Comparison of ENCODE assay signal across 14 cellular contexts in the genomic region with DNA sequence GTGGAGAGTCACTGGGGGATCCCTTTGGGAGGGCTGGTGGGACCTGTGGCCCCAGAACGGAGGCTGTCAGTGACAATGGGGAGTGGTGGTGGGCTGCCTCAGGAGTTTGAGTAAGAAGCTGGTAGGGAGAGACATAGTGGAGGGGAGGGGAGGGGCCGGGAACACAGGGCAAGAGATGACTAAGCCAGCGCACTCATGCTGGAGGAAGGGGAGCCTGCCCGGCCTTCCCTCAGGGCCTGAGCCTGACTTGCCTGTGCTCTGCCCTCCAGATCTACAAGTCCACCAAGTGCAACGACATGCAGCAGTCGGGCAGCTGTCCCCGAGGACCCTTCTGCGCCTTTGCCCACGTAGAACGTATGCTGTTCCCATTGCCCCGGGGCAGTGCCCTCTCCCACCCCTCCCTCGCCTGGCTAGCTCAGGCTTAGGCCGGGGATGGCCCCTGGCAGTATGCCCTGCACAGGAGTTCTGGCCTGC. TPM values are rescaled to one million over a fixed set of nuclear protein-coding genes. Genes with fewer than 3 reads are reported as not detected.
DNase-seq lines count a peak whose midpoint lies in the region; ATAC-seq, FAIRE-seq and TF ChIP-seq lines count a peak whose summit lies in the region.
"Had no signal": no experiment of that assay in that cellular context is flagged by ENCODE, and none has a peak within 500 bp of the region (broad histone marks: within the 10 kb centered on the region; RNA-seq: fewer than 3 reads in every experiment).

No MANE protein-coding gene starts in this region.

- no peak overlapping the region for H3K27ac Mint-ChIP-seq in progenitor cell of endocrine pancreas
- H3K27ac Mint-ChIP-seq: activated CD8-positive, alpha-beta memory T cell treated with anti-CD3 and anti-CD28 coated beads, Interleukin-2, amount 10 ng/mL, durations not matched to agents 7 days and 5 days had no signal

- no peaks in the 10 kb centered on the region for H3K4me1 Mint-ChIP-seq in progenitor cell of endocrine pancreas (ENCODE audit: low read depth)
- H3K4me1 Mint-ChIP-seq: activated CD8-positive, alpha-beta memory T cell treated with anti-CD3 and anti-CD28 coated beads, Interleukin-2, amount 10 ng/mL, durations not matched to agents 7 days and 5 days had no signal

- POLR2A ChIA-PET in endothelial cell of umbilical vein (lab: Charles Lee) = interaction anchor here (2.2 kb wide), 1 partner anchor 35 kb away, joined by 13 read pairs; a partner anchor contains a TSS

- no peaks in the 10 kb centered on the region for H3K9me3 Mint-ChIP-seq in progenitor cell of endocrine pancreas (ENCODE audit: low read depth)
- H3K9me3 Mint-ChIP-seq: central memory CD8-positive, alpha-beta T cell had no signal

- TF ChIP-seq POLR2A in endothelial cell of umbilical vein (IDR thresholded peaks at IDR 0.05; ENCODE audit: low read depth, low read length) = no peak

- H3K4me3 ChIP-seq in endothelial cell of umbilical vein (replicated peaks in 1 of 3; ENCODE audit: insufficient read depth in 1 of 3, low read depth in 1 of 3, low read length in 3 of 3) (no peak overlapping the region), osteoblast (ENCODE audit: insufficient read depth, low read length) (no peak overlapping the region)

- ATAC-seq in HG02798 (IDR thresholded peaks at IDR 0.05; ENCODE audit: poor library complexity, unreplicated experiment) = no peak
- ATAC-seq: activated CD8-positive, alpha-beta memory T cell treated with anti-CD3 and anti-CD28 coated beads, Interleukin-2, amount 10 ng/mL, durations not matched to agents 7 days and 5 days had no signal

- H2AFZ ChIP-seq in endothelial cell of umbilical vein (ENCODE audit: low read depth, low read length) (peak overlapping the region; percentile 5), osteoblast (ENCODE audit: low read length) (peak overlapping the region; percentile 66)

- H3K27me3 ChIP-seq in endothelial cell of umbilical vein (ENCODE audit: control insufficient read depth in 2 of 2, insufficient read depth in 2 of 2, low read length in 2 of 2) (no peaks in the 10 kb centered on the region), osteoblast (ENCODE audit: insufficient read depth, low read length) (no peaks in the 10 kb centered on the region)

- H4K20me1 ChIP-seq in endothelial cell of umbilical vein (replicated peaks; ENCODE audit: control insufficient read depth, extremely low read depth, insufficient read depth, low read length) (no peaks in the 10 kb centered on the region), osteoblast (ENCODE audit: insufficient read depth, low read length) (peaks cover 2% of the 10 kb centered on the region)

- intact Hi-C loops in endothelial cell of umbilical vein (cut with micrococcal nuclease) = no loop called here

- no peaks in the 10 kb centered on the region for H3K27me3 Mint-ChIP-seq in progenitor cell of endocrine pancreas
- H3K27me3 Mint-ChIP-seq: activated CD8-positive, alpha-beta memory T cell treated with anti-CD3 and anti-CD28 coated beads, Interleukin-2, amount 10 ng/mL, durations not matched to agents 7 days and 5 days; central memory CD8-positive, alpha-beta T cell had no signal

- H3K4me3 Mint-ChIP-seq in progenitor cell of endocrine pancreas (ENCODE audit: low read depth) = no peak overlapping the region
- H3K4me3 Mint-ChIP-seq: activated CD8-positive, alpha-beta memory T cell treated with anti-CD3 and anti-CD28 coated beads, Interleukin-2, amount 10 ng/mL, durations not matched to agents 7 days and 5 days; central memory CD8-positive, alpha-beta T cell had no signal

- TF ChIP-seq CTCF in endothelial cell of umbilical vein (IDR thresholded peaks at IDR 0.05; ENCODE audit: extremely low read depth in 1 of 2, insufficient read depth in 1 of 2, low read depth in 1 of 2, low read length in 2 of 2) (no peak), osteoblast (IDR thresholded peaks at IDR 0.05; ENCODE audit: extremely low read depth, low read depth, low read length) (no peak), progenitor cell of endocrine pancreas (IDR thresholded peaks at IDR 0.05; ENCODE audit: unreplicated experiment) (no peak)

- H3K36me3 ChIP-seq in endothelial cell of umbilical vein (ENCODE audit: control insufficient read depth in 2 of 2, extremely low read depth in 1 of 2, insufficient read depth in 2 of 2, low read length in 2 of 2) (peaks cover 0 to 47% of the 10 kb centered on the region in 2 experiments), osteoblast (ENCODE audit: insufficient read depth, low read length) (peaks cover 56% of the 10 kb centered on the region)

- DNase-seq in EH (ENCODE audit: low read depth) = peak; percentile 84
- peak; percentile 82 for DNase-seq in RPMI7951 (ENCODE audit: low read depth)
- peak; percentile 59 for DNase-seq in endothelial cell of umbilical vein (ENCODE audit: low read depth, low spot score)
- DNase-seq in osteoblast (ENCODE audit: insufficient read length, low spot score, missing footprints) = peak; percentile 99
- no peak for DNase-seq in progenitor cell of endocrine pancreas (ENCODE audit: low spot score, unreplicated experiment)
- DNase-seq in DMS153 treated with DMSO at 0.1 percent for 48 hours (lab: John Stamatoyannopoulos, UW; ENCODE audit: unreplicated experiment) = no peak
- no peak for DNase-seq in C1 segment of cervical spinal cord (lab: John Stamatoyannopoulos, UW)
- DNase-seq: activated CD8-positive, alpha-beta memory T cell treated with anti-CD3 and anti-CD28 coated beads, Interleukin-2, amount 10 ng/mL, durations not matched to agents 7 days and 5 days; DMS 273 treated with DMSO at 0.1 percent for 48 hours; GOT3; NCI-H748 treated with DMSO at 0.1 percent for 48 hours; stimulated activated CD4-positive, alpha-beta T cell treated with anti-CD3 and anti-CD28 coated beads, Interleukin-2, amount 100 ng/mL, for 48 hours had no signal

- BruUV-seq in endothelial cell of umbilical vein (replicated peaks; lab: Mats Ljungman, UMichigan) = no TSS peak

- no peaks in the 10 kb centered on the region for H3K9me1 ChIP-seq in endothelial cell of umbilical vein (replicated peaks; ENCODE audit: control insufficient read depth, extremely low read depth, insufficient read depth, low read length)

- H3K4me1 ChIP-seq in endothelial cell of umbilical vein (ENCODE audit: control insufficient read depth, extremely low read depth, insufficient read depth, low read length) = peaks cover 6% of the 10 kb centered on the region
- H3K4me1 ChIP-seq in osteoblast (ENCODE audit: insufficient read depth, low read length) = peaks cover 15% of the 10 kb centered on the region

- H3K9ac ChIP-seq in endothelial cell of umbilical vein (replicated peaks; ENCODE audit: extremely low read depth, insufficient read depth, low read length) = no peak overlapping the region

- CTCF ChIA-PET in endothelial cell of umbilical vein (lab: Charles Lee) = interaction anchor here (0.9 to 2.2 kb wide), 16 partner anchors 9 to 465 kb away, joined by 3 to 13 read pairs (median 3); partner anchors contain the start of genes ACOX1, GALK1, TEN1 and TRIM47

- H3K79me2 ChIP-seq in endothelial cell of umbilical vein (ENCODE audit: control insufficient read depth, insufficient read depth, low read length) (no peaks in the 10 kb centered on the region), osteoblast (ENCODE audit: insufficient read depth, low read length) (no peaks in the 10 kb centered on the region)

- dilution Hi-C loops in endothelial cell of umbilical vein (cut with MboI; ENCODE audit: extremely low pct_ligation_motif_present, low sequenced_read_pairs) = no loop called here

- H3K36me3 Mint-ChIP-seq in progenitor cell of endocrine pancreas (ENCODE audit: insufficient read depth) = peaks cover 11% of the 10 kb centered on the region

- no peaks in the 10 kb centered on the region for H3K9me3 ChIP-seq in endothelial cell of umbilical vein (replicated peaks; ENCODE audit: control insufficient read depth, insufficient read depth, low read length)
- H3K9me3 ChIP-seq in osteoblast (ENCODE audit: low read depth, low read length) = no peaks in the 10 kb centered on the region

- H3K4me2 ChIP-seq in endothelial cell of umbilical vein (ENCODE audit: insufficient read depth, low read length) = no peak overlapping the region
- H3K4me2 ChIP-seq in osteoblast (ENCODE audit: insufficient read depth, low read length) = no peak overlapping the region

- peak; percentile 93 for FAIRE-seq in endothelial cell of umbilical vein (lab: Jason Lieb, UNC)

- peak overlapping the region; percentile 22 for H3K27ac ChIP-seq in endothelial cell of umbilical vein (ENCODE audit: insufficient read depth, low read depth, low read length)
- H3K27ac ChIP-seq in osteoblast (ENCODE audit: low read depth, low read length) = peak overlapping the region; percentile 65

RNA-seq across cellular contexts. Expression of gene UNC13D, which starts 29.3 kb away (rescaled TPM):
- total RNA-seq in RPMI7951 (2014; rRNA removed; shearing (Covaris generic)) = 0.78 TPM in 1 of 2 replicates, not detected in the other
- total RNA-seq in endothelial cell of umbilical vein (7.1 and 14.9 TPM in 2 replicates), osteoblast (1.1 and 2.1 TPM in 2 replicates), progenitor cell of endocrine pancreas (2.7 and 3.1 TPM in 2 replicates)
- polyA plus RNA-seq in endothelial cell of umbilical vein = 6.9 and 7.7 TPM in 2 replicates
- polyA plus RNA-seq in endothelial cell of umbilical vein (2011; cell fraction: cytosol; rRNA removed) = 3.3 and 4.8 TPM in 2 replicates
- polyA plus RNA-seq in endothelial cell of umbilical vein (2011; cell fraction: nucleus; rRNA removed) = 24.6 and 25.1 TPM in 2 replicates
- polyA plus RNA-seq in endothelial cell of umbilical vein (2012) = 2.2 and 3.1 TPM in 2 replicates
- polyA minus RNA-seq in endothelial cell of umbilical vein = 6.7 and 7.4 TPM in 2 replicates
- 62.6 TPM for polyA minus RNA-seq in endothelial cell of umbilical vein (2011; cell fraction: cytosol; rRNA and poly(A)+ RNA removed)
- polyA minus RNA-seq in endothelial cell of umbilical vein (2011; cell fraction: nucleus; rRNA and poly(A)+ RNA removed) = 7.5 and 14.8 TPM in 2 replicates

RNA-seq across cellular contexts. Expression of gene UNK, which starts 30.3 kb away (rescaled TPM):
- 15.6 and 16.0 TPM in 2 replicates for total RNA-seq in RPMI7951 (2014; rRNA removed; shearing (Covaris generic))
- 23.2 and 25.9 TPM in 2 replicates for total RNA-seq in endothelial cell of umbilical vein
- 16.0 and 18.0 TPM in 2 replicates for polyA plus RNA-seq in endothelial cell of umbilical vein
- 11.7 and 12.6 TPM in 2 replicates for polyA plus RNA-seq in endothelial cell of umbilical vein (2011; cell fraction: cytosol; rRNA removed)
- polyA plus RNA-seq in endothelial cell of umbilical vein (2011; cell fraction: nucleus; rRNA removed) = 36.1 and 39.0 TPM in 2 replicates
- polyA plus RNA-seq in endothelial cell of umbilical vein (2012) = 12.7 and 14.2 TPM in 2 replicates
- polyA minus RNA-seq in endothelial cell of umbilical vein = 29.5 and 43.8 TPM in 2 replicates
- 8.2 TPM for polyA minus RNA-seq in endothelial cell of umbilical vein (2011; cell fraction: cytosol; rRNA and poly(A)+ RNA removed)
- 62.6 and 83.0 TPM in 2 replicates for polyA minus RNA-seq in endothelial cell of umbilical vein (2011; cell fraction: nucleus; rRNA and poly(A)+ RNA removed)
- 18.5 and 23.6 TPM in 2 replicates for total RNA-seq in osteoblast
- 70.0 and 72.8 TPM in 2 replicates for total RNA-seq in progenitor cell of endocrine pancreas

RNA-seq across cellular contexts. Expression of gene WBP2, which starts 40.2 kb away (rescaled TPM):
- total RNA-seq in RPMI7951 (2014; rRNA removed; shearing (Covaris generic)) = 21.9 and 24.9 TPM in 2 replicates
- total RNA-seq in endothelial cell of umbilical vein (120 and 126 TPM in 2 replicates), osteoblast (31.1 and 38.3 TPM in 2 replicates), progenitor cell of endocrine pancreas (47.9 and 57.7 TPM in 2 replicates)
- polyA plus RNA-seq in endothelial cell of umbilical vein = 81.5 and 104 TPM in 2 replicates
- polyA plus RNA-seq in endothelial cell of umbilical vein (2011; cell fraction: cytosol; rRNA removed) = 35.6 and 46.5 TPM in 2 replicates
- polyA plus RNA-seq in endothelial cell of umbilical vein (2011; cell fraction: nucleus; rRNA removed) = 76.5 and 76.7 TPM in 2 replicates
- polyA plus RNA-seq in endothelial cell of umbilical vein (2012) = 99.5 and 124 TPM in 2 replicates
- polyA minus RNA-seq in endothelial cell of umbilical vein = 71.7 and 72.7 TPM in 2 replicates
- 28.6 TPM for polyA minus RNA-seq in endothelial cell of umbilical vein (2011; cell fraction: cytosol; rRNA and poly(A)+ RNA removed)
- polyA minus RNA-seq in endothelial cell of umbilical vein (2011; cell fraction: nucleus; rRNA and poly(A)+ RNA removed) = 52.0 and 56.1 TPM in 2 replicates

RNA-seq across cellular contexts. Expression of gene GALK1, which starts 49.9 kb away (rescaled TPM):
- total RNA-seq in RPMI7951 (2014; rRNA removed; shearing (Covaris generic)) = 37.0 and 44.2 TPM in 2 replicates
- total RNA-seq in endothelial cell of umbilical vein (45.8 and 47.0 TPM in 2 replicates), osteoblast (25.3 and 27.7 TPM in 2 replicates), progenitor cell of endocrine pancreas (11.2 and 12.7 TPM in 2 replicates)
- polyA plus RNA-seq in endothelial cell of umbilical vein = 63.7 and 90.1 TPM in 2 replicates
- 28.3 and 34.9 TPM in 2 replicates for polyA plus RNA-seq in endothelial cell of umbilical vein (2011; cell fraction: cytosol; rRNA removed)
- 29.7 and 38.8 TPM in 2 replicates for polyA plus RNA-seq in endothelial cell of umbilical vein (2011; cell fraction: nucleus; rRNA removed)
- 30.9 and 56.4 TPM in 2 replicates for polyA plus RNA-seq in endothelial cell of umbilical vein (2012)
- polyA minus RNA-seq in endothelial cell of umbilical vein = 14.1 and 22.7 TPM in 2 replicates
- 30.7 TPM for polyA minus RNA-seq in endothelial cell of umbilical vein (2011; cell fraction: cytosol; rRNA and poly(A)+ RNA removed)
- 6.7 and 12.7 TPM in 2 replicates for polyA minus RNA-seq in endothelial cell of umbilical vein (2011; cell fraction: nucleus; rRNA and poly(A)+ RNA removed)

Comparison
In these comparisons a context has a peak if more than half of its experiments do, and no peak if none do; other contexts are left out.
1. DNase-seq: peak in EH (single experiment), RPMI7951 (single experiment), endothelial cell of umbilical vein (single experiment) and osteoblast (single experiment); none in progenitor cell of endocrine pancreas (single experiment), DMS153 treated with DMSO at 0.1 percent for 48 hours (single experiment) and C1 segment of cervical spinal cord (0 of 14).